9 cellular contexts compared by ENCODE assay signal in genomic region chr4:48653217-48654014, GRCh38.
DNase-seq lines count a peak whose midpoint lies in the region; ATAC-seq and TF ChIP-seq lines count a peak whose summit lies in the region.
"Had no signal": no experiment of that assay in that cellular context is flagged by ENCODE, and none has a peak within 500 bp of the region (broad histone marks: within the 10 kb centered on the region; RNA-seq: fewer than 3 reads in every experiment).

No MANE protein-coding gene starts in this region.

- no peak overlapping the region for H2AFZ ChIP-seq in H9 (ENCODE audit: low read length)

- H3K79me2 ChIP-seq in H9 (ENCODE audit: insufficient read depth, low read length): no peaks in the 10 kb centered on the region

- H3K27ac ChIP-seq in H9 (ENCODE audit: insufficient read length, low read depth, low read length): no peak overlapping the region
- H3K27ac ChIP-seq in gastrocnemius medialis: peak overlapping the region; percentile 49 to 76 (median 58)

- no peak overlapping the region for H3K9ac ChIP-seq in H9 (ENCODE audit: extremely low read depth, insufficient read length, low read length)

- no peak overlapping the region for H3K4ac ChIP-seq in H9 (ENCODE audit: low read depth, low read length)

- H2AK5ac ChIP-seq in H9 (ENCODE audit: insufficient read length, low read length): no peak overlapping the region

- H3K23ac ChIP-seq in H9 (ENCODE audit: insufficient read length, low read depth, low read length): no peak overlapping the region

- H3K4me3 ChIP-seq in gastrocnemius medialis: peak overlapping the region; percentile 12 to 44 (median 28)

- no peaks in the 10 kb centered on the region for H4K20me1 ChIP-seq in H9 (ENCODE audit: control insufficient read depth, insufficient read depth, insufficient read length)

- no peak overlapping the region for H3T11ph ChIP-seq in H9 (ENCODE audit: low read length)

- WGBS in H9 (ENCODE audit: extremely low coverage, insufficient read length, low lambda C conversion rate): no CpG with 5 or more reads among the region's 8 CpGs

- peaks cover 12 to 13% of the 10 kb centered on the region in 2 experiments for H3K4me1 Mint-ChIP-seq in H9

- H3K27ac Mint-ChIP-seq in H9: peak overlapping the region in 2 of 3 experiments; percentile 36 to 91; a peak in 1 of 7 replicates
- H3K27ac Mint-ChIP-seq: activated naive CD4-positive, alpha-beta T cell treated with anti-CD3 and anti-CD28 coated beads, Interleukin-2, amount 50 U/mL, for 72 hours had no signal

- no peak overlapping the region for H4K91ac ChIP-seq in H9 (ENCODE audit: insufficient read length, low read depth, low read length)

- H3K4me1 ChIP-seq in H9 (ENCODE audit: insufficient read depth, low read length) (no peaks in the 10 kb centered on the region), gastrocnemius medialis (peaks cover 38 to 40% of the 10 kb centered on the region in 2 donors)

- H3K23me2 ChIP-seq in H9 (ENCODE audit: insufficient read length, low read depth, low read length, poor library complexity, severe bottlenecking): no peaks in the 10 kb centered on the region

- H3K79me1 ChIP-seq in H9 (ENCODE audit: insufficient read depth, low read depth, low read length, poor library complexity, severe bottlenecking): no peaks in the 10 kb centered on the region

- in situ Hi-C loops in gastrocnemius medialis (cut with MboI; ENCODE audit: low sequenced_read_pairs in 4 of 4): no loop called here

- H3K27me3 ChIP-seq in H9 (ENCODE audit: insufficient read depth, low read length): no peaks in the 10 kb centered on the region
- no peaks in the 10 kb centered on the region for H3K27me3 ChIP-seq in gastrocnemius medialis

- H3K4me2 ChIP-seq in H9 (ENCODE audit: insufficient read depth, insufficient read length, low read length): no peak overlapping the region

- no peak overlapping the region for H2BK20ac ChIP-seq in H9 (ENCODE audit: low read depth, low read length, poor library complexity, severe bottlenecking)

- H3K27me3 Mint-ChIP-seq in H9 (ENCODE audit: low read depth): no peaks in the 10 kb centered on the region

- H3K36me3 ChIP-seq in gastrocnemius medialis: no peaks in the 10 kb centered on the region

- H3K9me3 ChIP-seq in H9 (ENCODE audit: control insufficient read depth, low read depth, low read length): no peaks in the 10 kb centered on the region
- no peaks in the 10 kb centered on the region for H3K9me3 ChIP-seq in gastrocnemius medialis

- H3K36me3 Mint-ChIP-seq in H9 (ENCODE audit: insufficient read depth in 1 of 3, low read depth in 3 of 3): no peaks in the 10 kb centered on the region

- H3K56ac ChIP-seq in H9 (ENCODE audit: insufficient read length, low read depth, low read length): no peak overlapping the region

- no peak overlapping the region for H3K18ac ChIP-seq in H9 (ENCODE audit: insufficient read length, low read depth, low read length)

- no peak overlapping the region for H3K14ac ChIP-seq in H9 (ENCODE audit: insufficient read depth, low read length)

- DNase-seq in H9: no peak
- DNase-seq in activated T-cell treated with anti-CD3 and anti-CD28 coated beads for 4 hours: peak; percentile 44
- peak; percentile 91 for DNase-seq in globus pallidus (ENCODE audit: low spot score)
- peak; percentile 29 to 33 for DNase-seq in gastrocnemius medialis
- DNase-seq in T1000 (lab: John Stamatoyannopoulos, UW): no peak

- no peak overlapping the region for H4K8ac ChIP-seq in H9 (replicated peaks; ENCODE audit: insufficient read length, low read depth, low read length)

- intact Hi-C loops in gastrocnemius medialis (cut with DNase I; ENCODE audit: low total_unique reads): no loop called here

- no peak overlapping the region for H2BK12ac ChIP-seq in H9 (ENCODE audit: insufficient read length, low read depth, low read length)

- ATAC-seq in gastrocnemius medialis (peak; percentile 86 to 89), GM19467 (IDR thresholded peaks at IDR 0.05; ENCODE audit: unreplicated experiment) (no peak), GM21390 (IDR thresholded peaks at IDR 0.05; ENCODE audit: unreplicated experiment) (no peak), HG03571 (IDR thresholded peaks at IDR 0.05; ENCODE audit: unreplicated experiment) (no peak)

- H3K4me3 Mint-ChIP-seq in H9: no peak overlapping the region

- no peak overlapping the region for H4K5ac ChIP-seq in H9 (ENCODE audit: insufficient read length, low read depth, low read length)

- no peak overlapping the region for H2BK15ac ChIP-seq in H9 (ENCODE audit: low read depth, low read length)

- TF ChIP-seq CTCF in H9 (conservative IDR thresholded peaks at IDR 0.05) (no peak), gastrocnemius medialis (IDR thresholded peaks at IDR 0.05 in 4 of 5, conservative IDR thresholded peaks at IDR 0.05 in 1 of 5) (no peak)

- H3K9me3 Mint-ChIP-seq in H9: no peaks in the 10 kb centered on the region

- no peak overlapping the region for H2BK120ac ChIP-seq in H9 (ENCODE audit: low read depth, low read length, poor library complexity, severe bottlenecking)

- no peak for TF ChIP-seq POLR2A in gastrocnemius medialis (IDR thresholded peaks at IDR 0.05)

- no peak overlapping the region for H2BK5ac ChIP-seq in H9 (ENCODE audit: insufficient read length, low read length)

Comparison
In these comparisons a context has a peak if more than half of its experiments do, and no peak if none do; other contexts are left out.
1. DNase-seq: peak in activated T-cell treated with anti-CD3 and anti-CD28 coated beads for 4 hours (single experiment), globus pallidus (single experiment) and gastrocnemius medialis (2 of 2); none in H9 (single experiment) and T1000 (single experiment).
2. ATAC-seq: peak in gastrocnemius medialis (2 of 2); none in GM19467 (single experiment), GM21390 (single experiment) and HG03571 (single experiment).